8 cellular contexts compared by ENCODE assay signal in genomic region chr2:72826156-72826477, GRCh38. TPM values are rescaled to one million over a fixed set of nuclear protein-coding genes. Genes with fewer than 3 reads are reported as not detected.
A peak's percentile ranks its signal among the peaks of the same experiment; 100 is the strongest.
DNase-seq lines count a peak whose midpoint lies in the region; ATAC-seq and TF ChIP-seq lines count a peak whose summit lies in the region.

No MANE protein-coding gene starts in this region.

- H3K4me1 ChIP-seq in HAP-1 (peaks cover 5% of the 10 kb centered on the region; the same call in 1 of the 2 replicates), aorta (ENCODE audit: control insufficient read depth in 1 of 2, insufficient read depth in 2 of 2, low read length in 2 of 2) (peaks cover 0 to 2% of the 10 kb centered on the region in 2 donors)

- H3K27ac ChIP-seq in skin epidermis (peak overlapping the region in 5 of 21 experiments; percentile 89 to 93 (median 93)), aorta (ENCODE audit: low read depth in 1 of 2, low read length in 2 of 2) (no peak overlapping the region)

- CTCF ChIA-PET in activated CD4-positive, alpha-beta memory T cell treated with anti-CD3 and anti-CD28 coated beads for 36 hours (lab: Charles Lee) = interaction anchor here (1.3 kb wide), 1 partner anchor 36 kb away, joined by 4 read pairs; no protein-coding TSS in a partner anchor

- H3K4me3 Mint-ChIP-seq in activated CD4-positive, alpha-beta memory T cell treated with anti-CD3 and anti-CD28 coated beads for 36 hours = peak overlapping the region; percentile 83

- H3K27me3 Mint-ChIP-seq in activated CD4-positive, alpha-beta memory T cell treated with anti-CD3 and anti-CD28 coated beads for 36 hours = peaks cover 3% of the 10 kb centered on the region

- H3K9me3 ChIP-seq in HAP-1 = no peaks in the 10 kb centered on the region
- no peaks in the 10 kb centered on the region for H3K9me3 ChIP-seq in aorta (ENCODE audit: control insufficient read depth, low read length)

- H3K36me3 Mint-ChIP-seq in activated CD4-positive, alpha-beta memory T cell treated with anti-CD3 and anti-CD28 coated beads for 36 hours = no peaks in the 10 kb centered on the region

- 62 to 63% methylated on average over 10 of the region's 10 CpGs for WGBS in aorta, 2 donors

- H3K36me3 ChIP-seq in HAP-1 (replicated peaks) (0 out of 2 replicates have a peak, but pooled peaks cover 2% of the 10 kb centered on the region), aorta (ENCODE audit: control insufficient read depth in 1 of 2, insufficient read depth in 2 of 2, low read length in 1 of 2) (no peaks in the 10 kb centered on the region)

- no peak for DNase-seq in HAP-1 (ENCODE audit: low spot score in 2 of 2)
- DNase-seq in activated CD4-positive, alpha-beta memory T cell treated with anti-CD3 and anti-CD28 coated beads for 36 hours = no peak
- no peak for DNase-seq in foreskin fibroblast
- no peak for DNase-seq in aorta
- DNase-seq in NCI-H2171 (lab: John Stamatoyannopoulos, UW) = no peak
- no peak for DNase-seq in GM03348 (ENCODE audit: low spot score)
- no peak for DNase-seq in GM13977 (ENCODE audit: low spot score)

- H3K4me1 Mint-ChIP-seq in activated CD4-positive, alpha-beta memory T cell treated with anti-CD3 and anti-CD28 coated beads for 36 hours (ENCODE audit: low read depth) = peaks cover 35% of the 10 kb centered on the region

- intact Hi-C loops in activated CD4-positive, alpha-beta memory T cell treated with anti-CD3 and anti-CD28 coated beads for 36 hours (cut with micrococcal nuclease) = no loop called here
- intact Hi-C loops in aorta (cut with DNase I) = no loop called here

- in situ Hi-C loops in HAP-1 (cut with MboI; ENCODE audit: low sequenced_read_pairs) (no loop called here), GM13977 (cut with MboI; ENCODE audit: low pct_unique_long_range_greater_than_20kb, low sequenced_read_pairs, unreplicated experiment) (no loop called here)

- POLR2A ChIA-PET in activated CD4-positive, alpha-beta memory T cell treated with anti-CD3 and anti-CD28 coated beads for 36 hours (lab: Charles Lee) = no interaction called here

- H3K4me3 ChIP-seq in HAP-1 (peak overlapping the region; percentile 84), foreskin fibroblast (ENCODE audit: low read depth in 1 of 2, low read length in 2 of 2) (peak overlapping the region; percentile 80 to 82), skin epidermis (peak overlapping the region; percentile 75 to 92 (median 81)), aorta (ENCODE audit: low read length in 2 of 2) (no peak overlapping the region)

- H3K27me3 ChIP-seq in HAP-1 (ENCODE audit: low read depth) (no peaks in the 10 kb centered on the region), aorta (ENCODE audit: control insufficient read depth in 1 of 2, insufficient read depth in 2 of 2, low read length in 1 of 2) (no peaks in the 10 kb centered on the region)

- H3K27ac Mint-ChIP-seq in activated CD4-positive, alpha-beta memory T cell treated with anti-CD3 and anti-CD28 coated beads for 36 hours = no peak overlapping the region

- no peak for TF ChIP-seq CTCF in foreskin fibroblast (IDR thresholded peaks at IDR 0.05; ENCODE audit: low read depth, low read length)
- no peak for TF ChIP-seq CTCF in GM13977 (IDR thresholded peaks at IDR 0.05; ENCODE audit: extremely low read depth, insufficient read depth, missing control alignments)

- no peak for ATAC-seq in aorta (ENCODE audit: low FRiP score)

- H3K9me3 Mint-ChIP-seq in activated CD4-positive, alpha-beta memory T cell treated with anti-CD3 and anti-CD28 coated beads for 36 hours = no peaks in the 10 kb centered on the region

RNA-seq across cellular contexts. Expression of gene EXOC6B, which starts 0.3 kb away (rescaled TPM):
- 1 to 10 TPM; 8.5 to 8.6 TPM for total RNA-seq in activated CD4-positive, alpha-beta memory T cell treated with anti-CD3 and anti-CD28 coated beads for 36 hours
- 10 to 100 TPM; 45.3 to 45.9 TPM for total RNA-seq in aorta
- polyA plus RNA-seq in aorta = 1 to 10 TPM; 5.8 to 7.2 TPM

Comparison
In these comparisons a context has a peak if more than half of its experiments do, and no peak if none do; other contexts are left out.
1. H3K4me3 ChIP-seq: peak in HAP-1 (single experiment), foreskin fibroblast (2 of 2) and skin epidermis (7 of 7); none in aorta (0 of 2).
2. RNA of gene EXOC6B, which starts 0.3 kb away (total RNA-seq): 45.3 to 45.9 TPM in aorta; 8.5 to 8.6 TPM in activated CD4-positive, alpha-beta memory T cell treated with anti-CD3 and anti-CD28 coated beads for 36 hours; every median in the first group is over 4 times any median in the second.